13 cellular contexts compared by ENCODE assay signal in the genomic region with DNA sequence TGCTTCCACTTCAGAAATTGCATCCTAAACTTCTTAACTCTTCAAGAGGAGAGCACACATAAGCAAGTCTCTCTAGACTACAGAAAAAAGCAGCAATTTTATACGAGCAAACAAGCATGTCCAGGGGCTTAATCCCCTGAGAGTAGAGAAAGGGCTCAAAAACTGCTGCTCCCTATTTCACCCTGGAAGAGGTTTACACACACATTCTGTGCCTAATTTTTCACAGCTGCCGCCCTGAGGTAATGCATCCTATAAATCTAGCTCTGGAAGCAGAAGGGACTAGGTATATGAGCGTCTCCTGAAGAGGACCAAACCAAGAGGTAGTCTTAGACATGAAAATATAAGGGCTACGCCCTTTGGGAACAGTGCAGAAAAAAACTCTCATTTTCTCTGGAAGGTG.
A peak's percentile ranks its signal among the peaks of the same experiment; 100 is the strongest.
DNase-seq lines count a peak whose midpoint lies in the region; ATAC-seq and TF ChIP-seq lines count a peak whose summit lies in the region.
"Had no signal": no experiment of that assay in that cellular context is flagged by ENCODE, and none has a peak within 500 bp of the region (broad histone marks: within the 10 kb centered on the region; RNA-seq: fewer than 3 reads in every experiment).

No MANE protein-coding gene starts in this region.

- H3K27ac ChIP-seq in WERI-Rb-1 (peak overlapping the region; percentile 16; the same call in 1 of the 2 replicates), upper lobe of right lung (no peak overlapping the region)

- peak overlapping the region; percentile 74 for H3K4me2 ChIP-seq in Loucy (ENCODE audit: low read depth, low read length, poor library complexity, severe bottlenecking)

- H3K36me3 Mint-ChIP-seq in Calu3 (ENCODE audit: insufficient read depth, unreplicated experiment) (peaks cover 21% of the 10 kb centered on the region), nephron progenitor cell (ENCODE audit: low read depth) (peaks cover 24% of the 10 kb centered on the region)

- no peaks in the 10 kb centered on the region for H3K27me3 Mint-ChIP-seq in Calu3 (ENCODE audit: unreplicated experiment)
- H3K27me3 Mint-ChIP-seq in nephron progenitor cell (ENCODE audit: low read depth, poor library complexity): peaks cover 3% of the 10 kb centered on the region

- CTCF ChIA-PET in Calu3 (lab: Charles Lee): no interaction called here

- no peak overlapping the region for H3K4me3 Mint-ChIP-seq in Calu3 (ENCODE audit: low read depth, unreplicated experiment)
- H3K4me3 Mint-ChIP-seq in nephron progenitor cell: no peak overlapping the region

- intact Hi-C loops in Calu3 (cut with micrococcal nuclease; ENCODE audit: unreplicated experiment) (loop anchor here (5.0 kb wide), 1 partner anchor 46 kb away; no protein-coding TSS in a partner anchor), upper lobe of right lung (cut with DNase I) (no loop called here)

- H3K79me2 ChIP-seq in Loucy (ENCODE audit: insufficient read depth, low read length): no peaks in the 10 kb centered on the region

- ATAC-seq in upper lobe of right lung (no peak), HG03520 (IDR thresholded peaks at IDR 0.05; ENCODE audit: unreplicated experiment) (no peak)

- H3F3A ChIP-seq in Loucy (ENCODE audit: low read depth): peaks cover 15% of the 10 kb centered on the region

- H3K4me3 ChIP-seq in Loucy (ENCODE audit: low read length, poor library complexity, severe bottlenecking): peak overlapping the region; percentile 54
- H3K4me3 ChIP-seq in WERI-Rb-1 (ENCODE audit: low read depth, low read length): peak overlapping the region; percentile 16
- H3K4me3 ChIP-seq in upper lobe of right lung: no peak overlapping the region

- H3K4me1 ChIP-seq in Loucy (ENCODE audit: insufficient read depth, low read length, poor library complexity, severe bottlenecking) (peaks cover 36% of the 10 kb centered on the region), upper lobe of right lung (peaks cover 8% of the 10 kb centered on the region)

- no peaks in the 10 kb centered on the region for H4K20me1 ChIP-seq in Loucy (ENCODE audit: insufficient read depth, low read length, poor library complexity, severe bottlenecking)

- no peak overlapping the region for H2AFZ ChIP-seq in Loucy (ENCODE audit: low read length)

- DNase-seq in Calu3 (no peak), WERI-Rb-1 (peak; percentile 33), nephron progenitor cell (no peak), upper lobe of right lung (no peak), AG08395 (ENCODE audit: low spot score) (no peak)
- DNase-seq: C1 segment of cervical spinal cord, DMS53, NCI-H1105, NCI-H187, NCI-H510A treated with DMSO at 0.1 percent for 48 hours, Right ventricle myocardium superior had no signal

- H3K27me3 ChIP-seq in Loucy (ENCODE audit: insufficient read depth, low read length, poor library complexity, severe bottlenecking) (peaks cover 4% of the 10 kb centered on the region), WERI-Rb-1 (ENCODE audit: insufficient read depth, low read depth, severe bottlenecking) (no peaks in the 10 kb centered on the region), upper lobe of right lung (no peaks in the 10 kb centered on the region)

- H3K9me3 ChIP-seq in Loucy (ENCODE audit: insufficient read depth, low read depth, low read length) (peaks cover 47% of the 10 kb centered on the region), WERI-Rb-1 (ENCODE audit: severe bottlenecking) (no peaks in the 10 kb centered on the region), upper lobe of right lung (no peaks in the 10 kb centered on the region)

- no peaks in the 10 kb centered on the region for H3K9me2 ChIP-seq in Loucy (replicated peaks; ENCODE audit: low read depth, low read length)

- H3K27ac Mint-ChIP-seq in Calu3 (ENCODE audit: unreplicated experiment): peak overlapping the region; percentile 48
- peak overlapping the region; percentile 93 for H3K27ac Mint-ChIP-seq in nephron progenitor cell

- H3K4me1 Mint-ChIP-seq in Calu3 (ENCODE audit: low read depth, unreplicated experiment) (peaks cover 60% of the 10 kb centered on the region), nephron progenitor cell (peaks cover 33% of the 10 kb centered on the region)

- no peak for TF ChIP-seq CTCF in Calu3 (IDR thresholded peaks at IDR 0.05; ENCODE audit: unreplicated experiment)
- no peak for TF ChIP-seq CTCF in Loucy (conservative IDR thresholded peaks at IDR 0.05; ENCODE audit: low read length)
- TF ChIP-seq CTCF in WERI-Rb-1 (IDR thresholded peaks at IDR 0.05; ENCODE audit: low read depth, low read length): no peak
- TF ChIP-seq CTCF in nephron progenitor cell (IDR thresholded peaks at IDR 0.05): no peak
- no peak for TF ChIP-seq CTCF in upper lobe of right lung (IDR thresholded peaks at IDR 0.05)

- no peaks in the 10 kb centered on the region; the same call in 1 of the 2 replicates for H3K36me3 ChIP-seq in Loucy (ENCODE audit: insufficient read depth, low read length)
- H3K36me3 ChIP-seq in WERI-Rb-1: no peaks in the 10 kb centered on the region
- H3K36me3 ChIP-seq in upper lobe of right lung: no peaks in the 10 kb centered on the region

- H3K9ac ChIP-seq in Loucy (ENCODE audit: low read depth, low read length, poor library complexity, severe bottlenecking): peak overlapping the region; percentile 63

- H3K9me3 Mint-ChIP-seq in Calu3 (ENCODE audit: low read depth, unreplicated experiment) (peaks cover 13% of the 10 kb centered on the region), nephron progenitor cell (peaks cover 43% of the 10 kb centered on the region)

- BruUV-seq in Calu3 (replicated peaks; lab: Mats Ljungman, UMichigan): no TSS peak
